ENCODE assay signal across 8 cellular contexts in genomic region chr9:95504053-95504963, GRCh38. TPM values are rescaled to one million over a fixed set of nuclear protein-coding genes. Genes with fewer than 3 reads are reported as not detected.
DNase-seq lines count a peak whose midpoint lies in the region; ATAC-seq and TF ChIP-seq lines count a peak whose summit lies in the region.

No MANE protein-coding gene starts in this region.

- H3K36me3 ChIP-seq in NT2/D1 (ENCODE audit: insufficient read depth, insufficient read length, low read length), result peaks cover 63% of the 10 kb centered on the region
- H3K36me3 ChIP-seq in esophagus squamous epithelium, result no peaks in the 10 kb centered on the region
- H3K36me3 ChIP-seq in trophoblast cell (ENCODE audit: control insufficient read depth in 1 of 2, insufficient read depth in 2 of 2, low read length in 2 of 2), result peaks cover 5 to 7% of the 10 kb centered on the region in 2 experiments

- H3K14ac ChIP-seq in trophoblast cell (ENCODE audit: low read length), result no peak overlapping the region

- H3K4me3 ChIP-seq in NT2/D1 (ENCODE audit: insufficient read length, low read depth) (peak overlapping the region; percentile 91), esophagus squamous epithelium (peak overlapping the region in 2 of 4 donors; percentile 89 to 93), trophoblast cell (ENCODE audit: low read depth, low read length) (no peak overlapping the region)

- no peak overlapping the region for H2AFZ ChIP-seq in trophoblast cell (ENCODE audit: insufficient read depth, low read length, poor library complexity)

- no peak for TF ChIP-seq CTCF in esophagus squamous epithelium (IDR thresholded peaks at IDR 0.05)

- no peak overlapping the region for H4K12ac ChIP-seq in trophoblast cell (ENCODE audit: low read depth, low read length)

- H3K9ac ChIP-seq in NT2/D1 (ENCODE audit: insufficient read length, low read depth) (no peak overlapping the region), trophoblast cell (ENCODE audit: low read length) (no peak overlapping the region)

- peaks cover 3% of the 10 kb centered on the region for H3K4me1 ChIP-seq in NT2/D1 (ENCODE audit: insufficient read depth, insufficient read length)
- H3K4me1 ChIP-seq in esophagus squamous epithelium, result peaks cover 5 to 56% (median 11%) of the 10 kb centered on the region in 3 donors
- peaks cover 12 to 14% of the 10 kb centered on the region in 2 experiments for H3K4me1 ChIP-seq in trophoblast cell (ENCODE audit: control insufficient read depth in 1 of 2, insufficient read depth in 2 of 2, low read length in 2 of 2)

- no peak overlapping the region for H2BK120ac ChIP-seq in trophoblast cell (ENCODE audit: insufficient read depth, low read length, poor library complexity)

- H4K91ac ChIP-seq in trophoblast cell (ENCODE audit: low read depth, low read length), result no peak overlapping the region

- peak overlapping the region in 3 of 4 donors; percentile 5 to 97 (median 6) for H3K27ac ChIP-seq in esophagus squamous epithelium
- H3K27ac ChIP-seq in trophoblast cell (ENCODE audit: low read depth, low read length), result no peak overlapping the region

- H4K8ac ChIP-seq in trophoblast cell (ENCODE audit: low read depth, low read length), result no peak overlapping the region

- H2AK5ac ChIP-seq in trophoblast cell (ENCODE audit: low read length), result no peak overlapping the region

- no peak overlapping the region for H3K23ac ChIP-seq in trophoblast cell (ENCODE audit: low read length)

- intact Hi-C loops in esophagus squamous epithelium (cut with DNase I), result no loop called here

- H2BK12ac ChIP-seq in trophoblast cell (ENCODE audit: low read length), result no peak overlapping the region

- H3K79me2 ChIP-seq in trophoblast cell (ENCODE audit: control insufficient read depth, insufficient read depth, low read length, poor library complexity), result peaks cover 27% of the 10 kb centered on the region

- peaks cover 30% of the 10 kb centered on the region for H3K79me1 ChIP-seq in trophoblast cell (ENCODE audit: low read length)

- no peak overlapping the region for H3K4me2 ChIP-seq in trophoblast cell (ENCODE audit: low read length)

- DNase-seq in ELR (ENCODE audit: low read depth) (peak; percentile 34), NT2/D1 (ENCODE audit: low read depth, low spot score) (no peak), esophagus squamous epithelium (lab: John Stamatoyannopoulos, UW) (no peak), trophoblast cell (no peak), SHP77 (lab: John Stamatoyannopoulos, UW) (no peak), cortex of kidney (lab: John Stamatoyannopoulos, UW) (no peak)

- no peak overlapping the region for H2BK5ac ChIP-seq in trophoblast cell (ENCODE audit: low read depth, low read length, poor library complexity)

- no peak overlapping the region for H3K18ac ChIP-seq in trophoblast cell (ENCODE audit: low read length)

- peak overlapping the region; percentile 41 for H3K4ac ChIP-seq in trophoblast cell (ENCODE audit: low read depth, low read length)

- no peaks in the 10 kb centered on the region for H3K27me3 ChIP-seq in NT2/D1 (ENCODE audit: insufficient read depth, insufficient read length)
- H3K27me3 ChIP-seq in esophagus squamous epithelium, result peaks cover 0 to 5% (median 0%) of the 10 kb centered on the region in 4 donors
- no peaks in the 10 kb centered on the region for H3K27me3 ChIP-seq in trophoblast cell (ENCODE audit: insufficient read depth, low read length)

- ATAC-seq in GM19395 (IDR thresholded peaks at IDR 0.05; ENCODE audit: unreplicated experiment), result no peak
- ATAC-seq in GM19324 (IDR thresholded peaks at IDR 0.05; ENCODE audit: low FRiP score, unreplicated experiment), result no peak

- no peak for TF ChIP-seq POLR2A in esophagus squamous epithelium (IDR thresholded peaks at IDR 0.05)

- 38 to 41% methylated on average over 15 of the region's 15 CpGs for WGBS in esophagus squamous epithelium, 2 donors
- WGBS in trophoblast cell (ENCODE audit: extremely low coverage, insufficient coverage, insufficient read length), result no CpG with 5 or more reads among the region's 15 CpGs

- H3K9me3 ChIP-seq in NT2/D1 (ENCODE audit: insufficient read depth, low read length), result no peaks in the 10 kb centered on the region
- no peaks in the 10 kb centered on the region for H3K9me3 ChIP-seq in esophagus squamous epithelium
- no peaks in the 10 kb centered on the region for H3K9me3 ChIP-seq in trophoblast cell (ENCODE audit: insufficient read depth, low read depth, low read length)

RNA-seq across cellular contexts. Expression of gene PTCH1, which starts 12.5 kb away (rescaled TPM):
- total RNA-seq in esophagus squamous epithelium, result 10 to 100 TPM in 1 of 4 donors, 1 to 10 TPM in 3; 1.9 to 11.6 (median 3.5) TPM
- 13.6 and 13.7 TPM in 2 replicates for polyA plus RNA-seq in trophoblast cell (2013)
